In genomic region chr2:144801766-144802165, GRCh38 we compare ENCODE assay signal across 11 cellular contexts.
DNase-seq lines count a peak whose midpoint lies in the region; ATAC-seq, FAIRE-seq and TF ChIP-seq lines count a peak whose summit lies in the region.
"Had no signal": no experiment of that assay in that cellular context is flagged by ENCODE, and none has a peak within 500 bp of the region (broad histone marks: within the 10 kb centered on the region; RNA-seq: fewer than 3 reads in every experiment).

No MANE protein-coding gene starts in this region.

- peaks cover 6% of the 10 kb centered on the region for H3K4me1 Mint-ChIP-seq in glutamatergic neuron (ENCODE audit: low read depth, unreplicated experiment)

- ATAC-seq in HG03457 (IDR thresholded peaks at IDR 0.05; ENCODE audit: unreplicated experiment): no peak
- ATAC-seq in HG03439 (IDR thresholded peaks at IDR 0.05; ENCODE audit: unreplicated experiment): no peak

- no peaks in the 10 kb centered on the region for H3K36me3 Mint-ChIP-seq in glutamatergic neuron (ENCODE audit: unreplicated experiment)

- H3K27me3 Mint-ChIP-seq in glutamatergic neuron (ENCODE audit: unreplicated experiment): no peaks in the 10 kb centered on the region

- no peak for TF ChIP-seq CTCF in glutamatergic neuron (IDR thresholded peaks at IDR 0.05; ENCODE audit: partially characterized antibody, unreplicated experiment)

- H3K27ac Mint-ChIP-seq in glutamatergic neuron (ENCODE audit: unreplicated experiment): no peak overlapping the region

- FAIRE-seq in urothelium cell line (lab: Jason Lieb, UNC): no peak

- DNase-seq in HPDE6-E6E7 (ENCODE audit: extremely low spot score): peak; percentile 10
- peak; percentile 54 for DNase-seq in astrocyte of the hippocampus (ENCODE audit: low read depth, low spot score)
- peak; percentile 22 for DNase-seq in hepatic stellate cell (ENCODE audit: low spot score)
- DNase-seq in urothelium cell line (ENCODE audit: low spot score): peak; percentile 43
- DNase-seq in glutamatergic neuron: no peak
- DNase-seq: activated CD4-positive, alpha-beta T cell treated with anti-CD3 and anti-CD28 coated beads for 1 hour; ovary; SHP77; thyroid gland had no signal

- no peaks in the 10 kb centered on the region for H3K9me3 Mint-ChIP-seq in glutamatergic neuron (ENCODE audit: unreplicated experiment)

- no peak overlapping the region for H3K4me3 Mint-ChIP-seq in glutamatergic neuron (ENCODE audit: unreplicated experiment)
